ENCODE assay signal across 18 cellular contexts in the genomic region with DNA sequence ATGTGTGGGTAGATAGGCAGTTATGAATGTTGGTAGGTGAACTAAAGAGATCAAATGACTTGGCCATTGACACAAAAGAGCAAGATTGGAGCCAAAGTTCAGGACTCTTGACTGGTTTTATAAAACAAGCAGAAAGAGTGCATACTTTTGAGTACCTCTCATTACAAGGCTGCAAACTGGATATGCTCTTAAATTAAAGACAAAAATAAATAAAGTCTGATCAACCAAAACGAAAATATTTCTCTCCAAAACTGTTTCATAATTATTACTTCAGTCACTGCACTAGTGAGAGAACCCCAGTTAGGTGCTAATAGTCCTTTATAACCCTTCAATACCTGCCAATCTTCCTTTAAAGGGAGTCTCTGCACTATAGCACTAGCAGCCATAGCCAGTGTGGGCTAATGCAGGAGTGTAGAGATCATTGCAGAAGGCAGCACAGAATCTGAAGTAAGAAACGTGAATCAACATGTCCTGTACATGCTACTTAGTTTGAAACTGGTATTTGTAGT.
DNase-seq lines count a peak whose midpoint lies in the region; ATAC-seq, FAIRE-seq and TF ChIP-seq lines count a peak whose summit lies in the region.
"Had no signal": no experiment of that assay in that cellular context is flagged by ENCODE, and none has a peak within 500 bp of the region (broad histone marks: within the 10 kb centered on the region; RNA-seq: fewer than 3 reads in every experiment).

No MANE protein-coding gene starts in this region.

- H3K36me3 ChIP-seq in breast epithelium (no peaks in the 10 kb centered on the region), bronchial epithelial cell (ENCODE audit: control insufficient read depth, insufficient read depth, low read length) (no peaks in the 10 kb centered on the region), HepG2 (replicated peaks in 1 of 2; ENCODE audit: control insufficient read depth in 1 of 2, insufficient read depth in 2 of 2, low read length in 2 of 2) (no peaks in the 10 kb centered on the region), upper lobe of right lung (no peaks in the 10 kb centered on the region)

- TF ChIP-seq CTCF in MCF 10A (IDR thresholded peaks at IDR 0.05; ENCODE audit: unreplicated experiment) (no peak), breast epithelium (IDR thresholded peaks at IDR 0.05) (no peak), bronchial epithelial cell (IDR thresholded peaks at IDR 0.05; ENCODE audit: insufficient read depth, low read length, severe bottlenecking) (no peak), HepG2 (CRISPR knock-in tag; IDR thresholded peaks at IDR 0.05) (no peak), upper lobe of right lung (IDR thresholded peaks at IDR 0.05) (no peak)

- WGBS in HepG2 (ENCODE audit: low lambda C conversion rate) = 30% methylated on average over 2 of the region's 2 CpGs

- ATAC-seq in HepG2 (peak; percentile 98), upper lobe of right lung (peak; percentile 39)
- ATAC-seq: CD8-positive, alpha-beta T cell; Panc1 had no signal

- H3K4me1 ChIP-seq in breast epithelium (no peaks in the 10 kb centered on the region), HepG2 (ENCODE audit: insufficient read depth, low read length) (peaks cover 20% of the 10 kb centered on the region), upper lobe of right lung (no peaks in the 10 kb centered on the region)

- H3K4me3 Mint-ChIP-seq in MCF 10A (ENCODE audit: unreplicated experiment) = no peak overlapping the region
- H3K4me3 Mint-ChIP-seq: CD8-positive, alpha-beta T cell had no signal

- no peaks in the 10 kb centered on the region for H3K9me3 ChIP-seq in breast epithelium
- H3K9me3 ChIP-seq in HepG2 (ENCODE audit: low read length) = no peaks in the 10 kb centered on the region
- H3K9me3 ChIP-seq in upper lobe of right lung = no peaks in the 10 kb centered on the region
- H3K9me3 ChIP-seq: SK-N-SH had no signal

- POLR2A ChIA-PET in MCF 10A (lab: Yijun Ruan, JAX) (interaction anchor here (0.9 kb wide), 1 partner anchor 11 kb away, joined by 3 read pairs; no protein-coding TSS in a partner anchor), HepG2 (lab: Yijun Ruan, JAX) (no interaction called here)

- H3K9me3 Mint-ChIP-seq in MCF 10A (ENCODE audit: unreplicated experiment) = no peaks in the 10 kb centered on the region

- TF ChIP-seq EP300 in HepG2 (IDR thresholded peaks at IDR 0.05; ENCODE audit: low read depth in 2 of 2, low read length in 2 of 2) = no peak
- TF ChIP-seq EP300 in HepG2 (CRISPR knock-in tag; IDR thresholded peaks at IDR 0.05; ENCODE audit: borderline replicate concordance) = no peak

- intact Hi-C loops in MCF 10A (cut with micrococcal nuclease) (no loop called here), breast epithelium (cut with DNase I; ENCODE audit: low total_unique reads) (no loop called here), HepG2 (cut with micrococcal nuclease; ENCODE audit: unreplicated experiment) (no loop called here), upper lobe of right lung (cut with DNase I) (no loop called here)

- no peaks in the 10 kb centered on the region for H4K20me1 ChIP-seq in HepG2 (ENCODE audit: insufficient read depth, low read length)

- H3K4me1 Mint-ChIP-seq in MCF 10A (ENCODE audit: insufficient read depth, unreplicated experiment) = no peaks in the 10 kb centered on the region

- CTCF ChIA-PET in MCF 10A (lab: Yijun Ruan, JAX) (no interaction called here), HepG2 (lab: Yijun Ruan, JAX; ENCODE audit: low intra/inter-chr PET ratio, low total read pairs) (no interaction called here)

- H3K27me3 ChIP-seq in breast epithelium = no peaks in the 10 kb centered on the region
- no peaks in the 10 kb centered on the region for H3K27me3 ChIP-seq in bronchial epithelial cell (ENCODE audit: control insufficient read depth, insufficient read depth, low read length)
- H3K27me3 ChIP-seq in HepG2 (ENCODE audit: control insufficient read depth in 1 of 2, insufficient read depth in 2 of 2, low read length in 2 of 2) = no peaks in the 10 kb centered on the region
- H3K27me3 ChIP-seq in upper lobe of right lung = no peaks in the 10 kb centered on the region

- no peak overlapping the region for H3K4me3 ChIP-seq in breast epithelium
- no peak overlapping the region for H3K4me3 ChIP-seq in bronchial epithelial cell (ENCODE audit: low read depth, low read length)
- no peak overlapping the region for H3K4me3 ChIP-seq in HepG2 (replicated peaks in 1 of 3; ENCODE audit: insufficient read depth in 1 of 3, low read depth in 2 of 3, low read length in 3 of 3)
- no peak overlapping the region for H3K4me3 ChIP-seq in upper lobe of right lung

- DNase-seq in MCF 10A (ENCODE audit: unreplicated experiment) (no peak), breast epithelium (ENCODE audit: low spot score in 2 of 2) (no peak), bronchial epithelial cell (ENCODE audit: low read depth) (peak; percentile 87), HepG2 (ENCODE audit: low spot score) (peak; percentile 71), upper lobe of right lung (no peak), RKO (ENCODE audit: low spot score) (no peak), epidermal melanocyte (ENCODE audit: insufficient read length, low spot score) (no peak), globus pallidus (ENCODE audit: low spot score) (no peak)
- DNase-seq: 8988T; CD8-positive, alpha-beta T cell; Karpas-422; NCI-H1417 treated with DMSO at 0.1 percent for 48 hours; NCI-H2029; NCI-H510A treated with DMSO at 0.1 percent for 48 hours; SHP77; SK-N-SH had no signal

- no peaks in the 10 kb centered on the region for H3K27me3 Mint-ChIP-seq in MCF 10A (ENCODE audit: insufficient read depth, unreplicated experiment)

- peak overlapping the region; percentile 38 for H3K4me2 ChIP-seq in HepG2 (ENCODE audit: low read depth, low read length)
- H3K4me2 ChIP-seq: SK-N-SH had no signal

- H2AFZ ChIP-seq in HepG2 (ENCODE audit: low read length) = peak overlapping the region; percentile 58

- peak overlapping the region; percentile 6 for H3K27ac Mint-ChIP-seq in MCF 10A (ENCODE audit: low read depth, unreplicated experiment)
- H3K27ac Mint-ChIP-seq: CD8-positive, alpha-beta T cell had no signal

- in situ Hi-C loops in HepG2 (cut with HindIII; ENCODE audit: extremely low pct_ligation_motif_present, low pct_unique_long_range_greater_than_20kb) = no loop called here

- no peak overlapping the region for H3K27ac ChIP-seq in breast epithelium
- H3K27ac ChIP-seq in HepG2 (ENCODE audit: extremely low read length, insufficient read depth, low read length) = peak overlapping the region; percentile 62
- no peak overlapping the region for H3K27ac ChIP-seq in upper lobe of right lung

- BruUV-seq in MCF 10A (replicated peaks; lab: Mats Ljungman, UMichigan) (no TSS peak), HepG2 (replicated peaks; lab: Mats Ljungman, UMichigan) (no TSS peak)

- H3K79me2 ChIP-seq in HepG2 (ENCODE audit: insufficient read depth, low read length) = no peaks in the 10 kb centered on the region

- H3K36me3 Mint-ChIP-seq in MCF 10A (ENCODE audit: insufficient read depth, unreplicated experiment) = peaks cover 6% of the 10 kb centered on the region
- H3K36me3 Mint-ChIP-seq: CD8-positive, alpha-beta T cell had no signal

- H3K9ac ChIP-seq in HepG2 (ENCODE audit: insufficient read depth, low read depth, low read length) = no peak overlapping the region
- H3K9ac ChIP-seq: SK-N-SH had no signal

- no peak for TF ChIP-seq RAD21 in HepG2 (CRISPR knock-in tag; IDR thresholded peaks at IDR 0.05)

- FAIRE-seq in bronchial epithelial cell (lab: Jason Lieb, UNC) (no peak), HepG2 (lab: Jason Lieb, UNC) (no peak)
- FAIRE-seq: H1 had no signal

- TF ChIP-seq POLR2A in breast epithelium (IDR thresholded peaks at IDR 0.05) (no peak), HepG2 (IDR thresholded peaks at IDR 0.05; ENCODE audit: insufficient read depth in 1 of 2, low read depth in 2 of 2, low read length in 2 of 2) (no peak)

TF ChIP-seq in HepG2, 621 proteins besides CTCF, POLR2A, EP300 and RAD21 (continues in another document):
- TF ChIP-seq ZNF292 (CRISPR knock-in tag; IDR thresholded peaks at IDR 0.05; ENCODE audit: borderline replicate concordance, low read depth) (0 out of 2 replicates have a peak, but pooled peaks have one; percentile 57), SATB2 (CRISPR knock-in tag; IDR thresholded peaks at IDR 0.05) (no peak), THAP11 (CRISPR knock-in tag; IDR thresholded peaks at IDR 0.05) (peak; percentile 42; the same call in 1 of the 2 replicates), ZNF34 (CRISPR knock-in tag; IDR thresholded peaks at IDR 0.05; ENCODE audit: borderline replicate concordance) (no peak), ZNF569 (CRISPR knock-in tag; IDR thresholded peaks at IDR 0.05; ENCODE audit: borderline replicate concordance) (no peak), DNMT1 (CRISPR knock-in tag; IDR thresholded peaks at IDR 0.05) (no peak), HNF4A (CRISPR knock-in tag; IDR thresholded peaks at IDR 0.05) (peak; percentile 81), HOXA7 (CRISPR knock-in tag; IDR thresholded peaks at IDR 0.05) (no peak), SP140L (CRISPR knock-in tag; IDR thresholded peaks at IDR 0.05; ENCODE audit: borderline replicate concordance) (peak; percentile 44; the same call in 1 of the 2 replicates), JUN (CRISPR knock-in tag; IDR thresholded peaks at IDR 0.05) (no peak), TEAD3 (CRISPR knock-in tag; optimal IDR thresholded peaks at IDR 0.05; ENCODE audit: borderline replicate concordance) (peak; percentile 9), JUND (CRISPR knock-in tag; IDR thresholded peaks at IDR 0.05) (no peak), KAT2B (IDR thresholded peaks at IDR 0.05; ENCODE audit: borderline replicate concordance, low read depth, low read length) (no peak), MATR3 (CRISPR knock-in tag; IDR thresholded peaks at IDR 0.05) (no peak), ZNF652 (CRISPR knock-in tag; IDR thresholded peaks at IDR 0.05; ENCODE audit: borderline replicate concordance, low read depth) (no peak)
- TF ChIP-seq, protein P1, sequence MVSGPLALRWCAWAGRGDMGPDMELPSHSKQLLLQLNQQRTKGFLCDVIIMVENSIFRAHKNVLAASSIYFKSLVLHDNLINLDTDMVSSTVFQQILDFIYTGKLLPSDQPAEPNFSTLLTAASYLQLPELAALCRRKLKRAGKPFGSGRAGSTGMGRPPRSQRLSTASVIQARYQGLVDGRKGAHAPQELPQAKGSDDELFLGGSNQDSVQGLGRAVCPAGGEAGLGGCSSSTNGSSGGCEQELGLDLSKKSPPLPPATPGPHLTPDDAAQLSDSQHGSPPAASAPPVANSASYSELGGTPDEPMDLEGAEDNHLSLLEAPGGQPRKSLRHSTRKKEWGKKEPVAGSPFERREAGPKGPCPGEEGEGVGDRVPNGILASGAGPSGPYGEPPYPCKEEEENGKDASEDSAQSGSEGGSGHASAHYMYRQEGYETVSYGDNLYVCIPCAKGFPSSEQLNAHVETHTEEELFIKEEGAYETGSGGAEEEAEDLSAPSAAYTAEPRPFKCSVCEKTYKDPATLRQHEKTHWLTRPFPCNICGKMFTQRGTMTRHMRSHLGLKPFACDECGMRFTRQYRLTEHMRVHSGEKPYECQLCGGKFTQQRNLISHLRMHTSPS (CRISPR knock-in tag; IDR thresholded peaks at IDR 0.05; ENCODE audit: low read depth) = no peak

Comparison
In these comparisons a context has a peak if more than half of its experiments do, and no peak if none do; other contexts are left out.
1. DNase-seq: peak in bronchial epithelial cell (single experiment) and HepG2 (single experiment); none in MCF 10A (single experiment), breast epithelium (0 of 2), upper lobe of right lung (single experiment), RKO (single experiment), epidermal melanocyte (single experiment) and globus pallidus (single experiment).